Comparison of ENCODE assay signal across 8 cellular contexts in genomic region chr19:36141039-36141914, GRCh38. TPM values are rescaled to one million over a fixed set of nuclear protein-coding genes. Genes with fewer than 3 reads are reported as not detected.
A peak's percentile ranks its signal among the peaks of the same experiment; 100 is the strongest.
DNase-seq lines count a peak whose midpoint lies in the region; TF ChIP-seq lines count a peak whose summit lies in the region.

No MANE protein-coding gene starts in this region.

- peak overlapping the region; percentile 73 for H3K4me2 ChIP-seq in SU-DHL-6 (ENCODE audit: low read depth, low read length, poor library complexity, severe bottlenecking)
- peak overlapping the region; percentile 96 for H3K4me2 ChIP-seq in parathyroid adenoma (ENCODE audit: low read length)

- H4K20me1 ChIP-seq in SU-DHL-6 (ENCODE audit: low read depth, low read length): no peaks in the 10 kb centered on the region

- peak overlapping the region; percentile 91 for H3K9ac ChIP-seq in SU-DHL-6 (ENCODE audit: low read length)
- H3K9ac ChIP-seq in parathyroid adenoma: peak overlapping the region; percentile 82

- H3K4me3 ChIP-seq in HAP-1: peak overlapping the region; percentile 98
- peak overlapping the region; percentile 93 for H3K4me3 ChIP-seq in SU-DHL-6 (ENCODE audit: insufficient read depth, low read length, poor library complexity, severe bottlenecking)
- peak overlapping the region; percentile 100 for H3K4me3 ChIP-seq in parathyroid adenoma (ENCODE audit: low read depth, low read length)
- H3K4me3 ChIP-seq in thymus (ENCODE audit: low read length): peak overlapping the region; percentile 93

- H3K4me1 ChIP-seq in HAP-1 (peaks cover 4% of the 10 kb centered on the region), parathyroid adenoma (peaks cover 8% of the 10 kb centered on the region), thymus (ENCODE audit: control insufficient read depth, insufficient read depth, low read length) (peaks cover 9% of the 10 kb centered on the region)

- H2AFZ ChIP-seq in SU-DHL-6 (ENCODE audit: low read depth, low read length, severe bottlenecking) (no peak overlapping the region), parathyroid adenoma (peak overlapping the region; percentile 92)

- no peaks in the 10 kb centered on the region for H3K9me2 ChIP-seq in SU-DHL-6 (replicated peaks; ENCODE audit: insufficient read depth, low read length)

- TF ChIP-seq CTCF in SU-DHL-6 (IDR thresholded peaks at IDR 0.05; ENCODE audit: insufficient read depth, low read length, poor library complexity, severe bottlenecking): no peak
- no peak for TF ChIP-seq CTCF in parathyroid adenoma (IDR thresholded peaks at IDR 0.05)

- H3K27me3 ChIP-seq in HAP-1 (ENCODE audit: low read depth) (no peaks in the 10 kb centered on the region), SU-DHL-6 (ENCODE audit: low read length) (no peaks in the 10 kb centered on the region), parathyroid adenoma (ENCODE audit: control insufficient read depth, insufficient read depth, low read length) (no peaks in the 10 kb centered on the region), thymus (ENCODE audit: control insufficient read depth, insufficient read depth) (no peaks in the 10 kb centered on the region)

- H3F3A ChIP-seq in SU-DHL-6 (ENCODE audit: insufficient read depth): peaks cover 7% of the 10 kb centered on the region; the same call in 1 of the 2 replicates

- DNase-seq in DMS153 treated with DMSO at 0.1 percent for 48 hours (lab: John Stamatoyannopoulos, UW; ENCODE audit: unreplicated experiment) (peak; percentile 69), HAP-1 (ENCODE audit: low spot score in 2 of 2) (peak; percentile 79 to 90), NCI-H128 (lab: John Stamatoyannopoulos, UW; ENCODE audit: unreplicated experiment) (peak; percentile 72), cardiac septum (ENCODE audit: low spot score) (peak; percentile 95)
- DNase-seq in activated naive CD8-positive, alpha-beta T cell treated with anti-CD3 and anti-CD28 coated beads, Interleukin-2, amount 50 U/mL, for 16 hours (ENCODE audit: low read depth, low spot score): peak; percentile 68

- peak overlapping the region; percentile 68; the same call in 1 of the 2 replicates for H3K27ac ChIP-seq in SU-DHL-6 (ENCODE audit: low read depth, low read length)
- H3K27ac ChIP-seq in parathyroid adenoma: peak overlapping the region; percentile 94
- H3K27ac ChIP-seq in thymus (ENCODE audit: low read depth): peak overlapping the region; percentile 95

- H3K36me3 ChIP-seq in HAP-1 (replicated peaks): peaks cover 34% of the 10 kb centered on the region
- no peaks in the 10 kb centered on the region for H3K36me3 ChIP-seq in SU-DHL-6 (ENCODE audit: low read length)
- no peaks in the 10 kb centered on the region for H3K36me3 ChIP-seq in parathyroid adenoma (ENCODE audit: control insufficient read depth, insufficient read depth, low read length)
- H3K36me3 ChIP-seq in thymus (ENCODE audit: control insufficient read depth, insufficient read depth): peaks cover 28% of the 10 kb centered on the region

- in situ Hi-C loops in HAP-1 (cut with MboI; ENCODE audit: low sequenced_read_pairs): no loop called here

- H3K9me3 ChIP-seq in HAP-1 (no peaks in the 10 kb centered on the region), SU-DHL-6 (ENCODE audit: insufficient read depth, low read length) (no peaks in the 10 kb centered on the region), parathyroid adenoma (ENCODE audit: control insufficient read depth, low read length) (no peaks in the 10 kb centered on the region), thymus (ENCODE audit: control insufficient read depth) (no peaks in the 10 kb centered on the region)

- 26% methylated on average over 42 of the region's 42 CpGs for WGBS in thymus

- peaks cover 13% of the 10 kb centered on the region; the same call in 1 of the 2 replicates for H3K79me2 ChIP-seq in SU-DHL-6 (ENCODE audit: insufficient read depth, low read length)
- peaks cover 9% of the 10 kb centered on the region for H3K79me2 ChIP-seq in parathyroid adenoma

- intact Hi-C loops in cardiac septum (cut with DNase I): no loop called here

RNA-seq across cellular contexts. Expression of gene CAPNS1, which starts 1.4 kb away (rescaled TPM):
- total RNA-seq in cardiac septum: 892 TPM
- 380 TPM for polyA plus RNA-seq in thymus

RNA-seq across cellular contexts. Expression of gene COX7A1, which starts 11.0 kb away (rescaled TPM):
- 1,917 TPM for total RNA-seq in cardiac septum
- polyA plus RNA-seq in thymus: 40.4 TPM

RNA-seq across cellular contexts. Expression of gene TBCB, which starts 26.0 kb away (rescaled TPM):
- 142 TPM for total RNA-seq in cardiac septum
- polyA plus RNA-seq in thymus: 159 TPM

RNA-seq across cellular contexts. Expression of gene POLR2I, which starts 26.6 kb away (rescaled TPM):
- 98.7 TPM for total RNA-seq in cardiac septum
- polyA plus RNA-seq in thymus: 58.2 TPM

RNA-seq across cellular contexts. Expression of gene OVOL3, which starts 30.3 kb away (rescaled TPM):
- not detected for total RNA-seq in cardiac septum
- 0.11 TPM for polyA plus RNA-seq in thymus

Comparison
In these comparisons a context has a peak if more than half of its experiments do, and no peak if none do; other contexts are left out.
1. Peak in every context shown above with its lines: DNase-seq, H3K4me3 ChIP-seq and H3K27ac ChIP-seq.